8 cellular contexts compared by ENCODE assay signal in genomic region chr12:116319851-116320621, GRCh38. TPM values are rescaled to one million over a fixed set of nuclear protein-coding genes. Genes with fewer than 3 reads are reported as not detected.
DNase-seq lines count a peak whose midpoint lies in the region; ATAC-seq and TF ChIP-seq lines count a peak whose summit lies in the region.

No MANE protein-coding gene starts in this region.

- H3K27me3 Mint-ChIP-seq in CD8-positive, alpha-beta T cell (ENCODE audit: low read depth) = no peaks in the 10 kb centered on the region
- H3K27me3 Mint-ChIP-seq in type B pancreatic cell = peaks cover 18% of the 10 kb centered on the region

- H3K9me3 ChIP-seq in CD8-positive, alpha-beta T cell (ENCODE audit: low read length) = no peaks in the 10 kb centered on the region
- H3K9me3 ChIP-seq in mucosa of descending colon = no peaks in the 10 kb centered on the region

- no peak overlapping the region for H3K4me3 ChIP-seq in CD8-positive, alpha-beta T cell (ENCODE audit: low read depth, low read length)
- H3K4me3 ChIP-seq in mucosa of descending colon = no peak overlapping the region

- H3K27ac ChIP-seq in CD8-positive, alpha-beta T cell (ENCODE audit: low read depth, low read length) = no peak overlapping the region

- intact Hi-C loops in CD8-positive, alpha-beta T cell (cut with DNase I, micrococcal nuclease) = no loop called here
- intact Hi-C loops in mucosa of descending colon (cut with DNase I, micrococcal nuclease) = no loop called here

- POLR2A ChIA-PET in CD8-positive, alpha-beta T cell (lab: Charles Lee) = interaction anchor here (0.7 kb wide), 1 partner anchor 237 kb away, joined by 5 read pairs; no protein-coding TSS in a partner anchor

- no peaks in the 10 kb centered on the region for H3K9me3 Mint-ChIP-seq in CD8-positive, alpha-beta T cell
- H3K9me3 Mint-ChIP-seq in type B pancreatic cell = peaks cover 4% of the 10 kb centered on the region

- no peaks in the 10 kb centered on the region for H3K36me3 Mint-ChIP-seq in CD8-positive, alpha-beta T cell
- H3K36me3 Mint-ChIP-seq in type B pancreatic cell = no peaks in the 10 kb centered on the region

- H3K4me1 Mint-ChIP-seq in CD8-positive, alpha-beta T cell (ENCODE audit: low read depth) = peaks cover 38% of the 10 kb centered on the region
- peaks cover 21% of the 10 kb centered on the region for H3K4me1 Mint-ChIP-seq in type B pancreatic cell (ENCODE audit: unreplicated experiment)

- peaks cover 20% of the 10 kb centered on the region for H3K4me1 ChIP-seq in CD8-positive, alpha-beta T cell (ENCODE audit: insufficient read depth, low read length)
- H3K4me1 ChIP-seq in mucosa of descending colon (ENCODE audit: low read depth) = no peaks in the 10 kb centered on the region

- peak overlapping the region; percentile 60 for H3K27ac Mint-ChIP-seq in CD8-positive, alpha-beta T cell
- peak overlapping the region; percentile 16 for H3K27ac Mint-ChIP-seq in type B pancreatic cell

- CTCF ChIA-PET in CD8-positive, alpha-beta T cell (lab: Charles Lee) = no interaction called here

- no peaks in the 10 kb centered on the region for H3K36me3 ChIP-seq in CD8-positive, alpha-beta T cell (ENCODE audit: insufficient read depth, low read length)
- no peaks in the 10 kb centered on the region for H3K36me3 ChIP-seq in mucosa of descending colon (ENCODE audit: low read depth)

- TF ChIP-seq CTCF in CD8-positive, alpha-beta T cell (IDR thresholded peaks at IDR 0.05) = no peak
- no peak for TF ChIP-seq CTCF in mucosa of descending colon (IDR thresholded peaks at IDR 0.05)
- TF ChIP-seq CTCF in type B pancreatic cell (conservative IDR thresholded peaks at IDR 0.05) = no peak

- DNase-seq in CD8-positive, alpha-beta T cell = no peak
- DNase-seq in NOMO-1 (lab: John Stamatoyannopoulos, UW; ENCODE audit: unreplicated experiment in 2 of 2) (peak; percentile 63 to 77), brain pericyte (ENCODE audit: low read depth, low spot score) (peak; percentile 30), mucosa of descending colon (peak in 1 of 3 donors; percentile 48), type B pancreatic cell (ENCODE audit: extremely low spot score, unreplicated experiment) (no peak), NCI-H524 (lab: John Stamatoyannopoulos, UW) (no peak)

- H3K4me3 Mint-ChIP-seq in CD8-positive, alpha-beta T cell = peak overlapping the region; percentile 65
- H3K4me3 Mint-ChIP-seq in type B pancreatic cell = peak overlapping the region; percentile 4

- no peaks in the 10 kb centered on the region for H3K27me3 ChIP-seq in CD8-positive, alpha-beta T cell (ENCODE audit: insufficient read depth, low read length)

- no peak for ATAC-seq in CD8-positive, alpha-beta T cell
- ATAC-seq in mucosa of descending colon (peak; percentile 68), HG03139 (IDR thresholded peaks at IDR 0.05; ENCODE audit: unreplicated experiment) (no peak), GM21576 (IDR thresholded peaks at IDR 0.05; ENCODE audit: unreplicated experiment) (no peak)

RNA-seq across cellular contexts. Expression of gene MED13L, which starts 42.5 kb away (rescaled TPM):
- 100 to 1,000 TPM; 157 to 159 TPM for total RNA-seq in CD8-positive, alpha-beta T cell
- total RNA-seq in mucosa of descending colon (100 to 1,000 TPM in 2 of 3 donors, 10 to 100 TPM in 1; 96.9 to 165 (median 135) TPM), type B pancreatic cell (ENCODE audit: low replicate concordance) (87.8 and 97.7 TPM in 2 replicates)

Comparison
In these comparisons a context has a peak if more than half of its experiments do, and no peak if none do; other contexts are left out.
1. DNase-seq: peak in NOMO-1 (2 of 2) and brain pericyte (single experiment); none in CD8-positive, alpha-beta T cell (0 of 7), type B pancreatic cell (single experiment) and NCI-H524 (0 of 2).